In genomic region chr21:33403786-33404571, GRCh38 we compare ENCODE assay signal across 8 cellular contexts. TPM values are rescaled to one million over a fixed set of nuclear protein-coding genes. Genes with fewer than 3 reads are reported as not detected.
DNase-seq lines count a peak whose midpoint lies in the region; ATAC-seq and TF ChIP-seq lines count a peak whose summit lies in the region.

No MANE protein-coding gene starts in this region.

- H3K27ac ChIP-seq in right atrium auricular region: peak overlapping the region; percentile 95 to 97

- ATAC-seq in HG03159 (IDR thresholded peaks at IDR 0.05; ENCODE audit: unreplicated experiment): peak; percentile 36

- no peak for TF ChIP-seq CTCF in right atrium auricular region (IDR thresholded peaks at IDR 0.05)

- peaks cover 0 to 27% of the 10 kb centered on the region in 2 donors for H3K4me1 ChIP-seq in right atrium auricular region

- H3K36me3 ChIP-seq in right atrium auricular region: no peaks in the 10 kb centered on the region

- no peaks in the 10 kb centered on the region for H3K9me3 ChIP-seq in right atrium auricular region

- DNase-seq in NCI-H2107 treated with DMSO at 0.1 percent for 48 hours (lab: John Stamatoyannopoulos, UW; ENCODE audit: unreplicated experiment) (peak; percentile 40), NCI-H2107 (lab: John Stamatoyannopoulos, UW) (no peak), RKO (ENCODE audit: low spot score) (peak; percentile 47), anterior cingulate cortex (lab: John Stamatoyannopoulos, UW) (peak in 53 of 58 donors; percentile 13 to 74 (median 44)), right atrium auricular region (ENCODE audit: low spot score) (peak; percentile 78), posterior cingulate gyrus (peak; percentile 42 to 95 (median 70)), NCI-H1436 treated with DMSO at 0.1 percent for 48 hours (lab: John Stamatoyannopoulos, UW) (no peak)

- peak overlapping the region; percentile 92 to 99 for H3K4me3 ChIP-seq in right atrium auricular region

- H3K27me3 ChIP-seq in right atrium auricular region: no peaks in the 10 kb centered on the region

- intact Hi-C loops in posterior cingulate gyrus (cut with DNase I): no loop called here

RNA-seq across cellular contexts. Expression of gene IFNGR2, which starts 0.8 kb away (rescaled TPM):
- total RNA-seq in right atrium auricular region: 10 to 100 TPM; 40.2 to 47.3 TPM

Comparison
In these comparisons a context has a peak if more than half of its experiments do, and no peak if none do; other contexts are left out.
1. DNase-seq: peak in NCI-H2107 treated with DMSO at 0.1 percent for 48 hours (single experiment), RKO (single experiment), anterior cingulate cortex (53 of 58), right atrium auricular region (single experiment) and posterior cingulate gyrus (10 of 10); none in NCI-H2107 (single experiment) and NCI-H1436 treated with DMSO at 0.1 percent for 48 hours (single experiment).